Comparison of ENCODE assay signal across 8 cellular contexts in the genomic region with DNA sequence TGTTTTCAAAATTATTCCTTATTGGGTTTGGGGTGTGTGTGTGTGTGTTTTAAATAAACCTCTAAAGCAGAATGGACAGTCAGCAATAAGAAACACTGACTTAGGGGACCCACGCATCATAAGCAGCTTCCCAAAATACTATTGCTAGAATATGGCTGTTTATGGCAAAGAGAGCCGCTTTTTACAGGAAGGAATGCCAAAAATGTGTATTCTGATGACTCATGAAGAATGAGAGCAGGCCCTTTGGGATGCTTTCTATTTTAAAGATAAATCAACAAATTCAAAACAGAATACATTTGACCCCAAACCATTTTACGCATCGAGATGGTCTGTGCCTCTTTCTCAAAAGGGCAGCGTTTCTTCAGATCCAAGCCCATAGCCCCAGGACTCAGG. TPM values are rescaled to one million over a fixed set of nuclear protein-coding genes. Genes with fewer than 3 reads are reported as not detected.
A peak's percentile ranks its signal among the peaks of the same experiment; 100 is the strongest.
DNase-seq lines count a peak whose midpoint lies in the region; ATAC-seq and TF ChIP-seq lines count a peak whose summit lies in the region.
"Had no signal": no experiment of that assay in that cellular context is flagged by ENCODE, and none has a peak within 500 bp of the region (broad histone marks: within the 10 kb centered on the region; RNA-seq: fewer than 3 reads in every experiment).

No MANE protein-coding gene starts in this region.

- DNase-seq in IMR-90 (peak; percentile 83), right lobe of liver (peak in 1 of 3 donors; percentile 14), type B pancreatic cell (ENCODE audit: extremely low spot score, unreplicated experiment) (no peak), NCI-H345 (lab: John Stamatoyannopoulos, UW) (no peak), NCI-H2081 (lab: John Stamatoyannopoulos, UW) (no peak), NCI-H128 (lab: John Stamatoyannopoulos, UW; ENCODE audit: unreplicated experiment) (no peak)
- DNase-seq: erythroblast had no signal

- no CpG with 5 or more reads among the region's 5 CpGs for WGBS in IMR-90 (ENCODE audit: extremely low coverage in 2 of 2, insufficient read length in 1 of 2), 2 experiments
- WGBS in right lobe of liver (ENCODE audit: insufficient coverage, low coverage, low lambda C conversion rate, missing lambda C conversion rate), result 78% methylated on average over 5 of the region's 5 CpGs

- H3K4me3 ChIP-seq in IMR-90 (ENCODE audit: insufficient read depth, low read depth, low read length) (no peak overlapping the region), right lobe of liver (no peak overlapping the region)

- H3K9ac ChIP-seq in IMR-90 (ENCODE audit: low read depth, low read length), result peak overlapping the region; percentile 44

- peak overlapping the region; percentile 89 for H2AK5ac ChIP-seq in IMR-90 (ENCODE audit: low read depth, low read length)

- H2BK5ac ChIP-seq in IMR-90 (ENCODE audit: low read depth, low read length, poor library complexity, severe bottlenecking), result peak overlapping the region; percentile 97

- H3K27me3 Mint-ChIP-seq in brain, result no peaks in the 10 kb centered on the region
- no peaks in the 10 kb centered on the region for H3K27me3 Mint-ChIP-seq in type B pancreatic cell

- peaks cover 60 to 79% of the 10 kb centered on the region in 2 experiments for H3K79me1 ChIP-seq in IMR-90 (ENCODE audit: low read depth in 1 of 2, low read length in 2 of 2)

- peak overlapping the region; percentile 94 for H3K56ac ChIP-seq in IMR-90 (ENCODE audit: extremely low read depth, insufficient read depth, low read length)

- dilution Hi-C loops in IMR-90 (cut with HindIII; ENCODE audit: low sequenced_read_pairs, unreplicated experiment), result no loop called here

- H3K4me3 Mint-ChIP-seq in brain (peak overlapping the region in 2 of 5 experiments; percentile 19 to 34), type B pancreatic cell (no peak overlapping the region)

- H4K5ac ChIP-seq in IMR-90 (ENCODE audit: low read depth, low read length), result peak overlapping the region; percentile 97

- H3K9me3 Mint-ChIP-seq in brain (peaks cover 0 to 3% (median 2%) of the 10 kb centered on the region in 5 experiments), type B pancreatic cell (no peaks in the 10 kb centered on the region)

- peak overlapping the region in 4 of 5 experiments; percentile 57 to 83 (median 78) for H3K27ac Mint-ChIP-seq in brain
- peak overlapping the region; percentile 77 for H3K27ac Mint-ChIP-seq in type B pancreatic cell

- H3K23ac ChIP-seq in IMR-90 (ENCODE audit: low read depth, low read length), result peak overlapping the region; percentile 95; the same call in 1 of the 2 replicates

- TF ChIP-seq POLR2A in IMR-90 (IDR thresholded peaks at IDR 0.05; ENCODE audit: low read depth, low read length) (0 out of 2 replicates have a peak, but pooled peaks have one; percentile 37), right lobe of liver (IDR thresholded peaks at IDR 0.05) (no peak)

- H4K8ac ChIP-seq in IMR-90 (ENCODE audit: low read depth in 2 of 2, low read length in 2 of 2), result peak overlapping the region; percentile 93

- TF ChIP-seq RAD21 in IMR-90 (IDR thresholded peaks at IDR 0.05; ENCODE audit: low read length), result no peak

- peak overlapping the region; percentile 97 for H3K14ac ChIP-seq in IMR-90 (replicated peaks; ENCODE audit: low read depth, low read length)

- peak overlapping the region; percentile 98 for H2BK120ac ChIP-seq in IMR-90 (ENCODE audit: low read depth, low read length)

- CTCF ChIA-PET in IMR-90 (lab: Yijun Ruan, JAX), result interaction anchor here (0.8 kb wide), 1 partner anchor 40 kb away, joined by 5 read pairs; no protein-coding TSS in a partner anchor

- ATAC-seq in IMR-90 (ENCODE audit: low read depth), result peak; percentile 80
- ATAC-seq in right lobe of liver, result no peak

- H3K4me2 ChIP-seq in IMR-90 (ENCODE audit: low read depth, low read length), result peak overlapping the region; percentile 73

- H3K36me3 Mint-ChIP-seq in brain (peaks cover 56% of the 10 kb centered on the region), type B pancreatic cell (peaks cover 22% of the 10 kb centered on the region)

- peak overlapping the region; percentile 91 for H3K4ac ChIP-seq in IMR-90 (ENCODE audit: low read depth, low read length)

- peaks cover 30% of the 10 kb centered on the region for H3K36me3 ChIP-seq in IMR-90 (ENCODE audit: control insufficient read depth, insufficient read depth, low read length)
- no peaks in the 10 kb centered on the region for H3K36me3 ChIP-seq in right lobe of liver

- H3K18ac ChIP-seq in IMR-90 (ENCODE audit: low read depth, low read length), result peak overlapping the region; percentile 88

- no peak overlapping the region for H2AFZ ChIP-seq in IMR-90 (replicated peaks; ENCODE audit: low read length, poor library complexity)

- H2BK20ac ChIP-seq in IMR-90 (ENCODE audit: low read depth, low read length), result peak overlapping the region; percentile 92

- H2BK15ac ChIP-seq in IMR-90 (ENCODE audit: low read depth, low read length), result peak overlapping the region; percentile 94; the same call in 2 of the 3 replicates

- H4K20me1 ChIP-seq in IMR-90 (ENCODE audit: insufficient read depth, low read length), result no peaks in the 10 kb centered on the region

- peaks cover 29% of the 10 kb centered on the region for H3K4me1 ChIP-seq in IMR-90 (ENCODE audit: control insufficient read depth, insufficient read depth, low read length)
- H3K4me1 ChIP-seq in right lobe of liver, result peaks cover 0 to 33% (median 0%) of the 10 kb centered on the region in 4 donors

- H3K27me3 ChIP-seq in IMR-90 (ENCODE audit: control insufficient read depth, insufficient read depth, low read length), result no peaks in the 10 kb centered on the region
- no peaks in the 10 kb centered on the region for H3K27me3 ChIP-seq in right lobe of liver

- H3K9me3 ChIP-seq in IMR-90 (ENCODE audit: control insufficient read depth, insufficient read depth, low read length) (no peaks in the 10 kb centered on the region), right lobe of liver (no peaks in the 10 kb centered on the region)

- TF ChIP-seq CTCF in IMR-90 (conservative IDR thresholded peaks at IDR 0.05; ENCODE audit: low read depth, low read length) (no peak), brain (conservative IDR thresholded peaks at IDR 0.05) (no peak), right lobe of liver (IDR thresholded peaks at IDR 0.05) (no peak), type B pancreatic cell (conservative IDR thresholded peaks at IDR 0.05) (no peak)

- intact Hi-C loops in IMR-90 (cut with micrococcal nuclease), result loop anchor here (1.0 to 10.0 kb wide), 4 partner anchors 10 to 157 kb away; no protein-coding TSS in a partner anchor
- intact Hi-C loops in right lobe of liver (cut with DNase I), result no loop called here

- in situ Hi-C loops in IMR-90 (cut with MboI; ENCODE audit: low sequenced_read_pairs), result no loop called here

- H3K4me1 Mint-ChIP-seq in brain, result peaks cover 34% of the 10 kb centered on the region
- H3K4me1 Mint-ChIP-seq in type B pancreatic cell (ENCODE audit: unreplicated experiment), result peaks cover 21% of the 10 kb centered on the region

- peaks cover 49% of the 10 kb centered on the region for H3K9me1 ChIP-seq in IMR-90 (ENCODE audit: insufficient read depth, low read length)

- BruUV-seq in IMR-90 (replicated peaks; lab: Mats Ljungman, UMichigan), result no TSS peak

- H3K27ac ChIP-seq in IMR-90 (ENCODE audit: insufficient read depth, low read length), result peak overlapping the region; percentile 97
- H3K27ac ChIP-seq in right lobe of liver, result peak overlapping the region; percentile 3 to 59 (median 24)

- H2AK9ac ChIP-seq in IMR-90 (replicated peaks; ENCODE audit: low read depth, low read length, poor library complexity), result peak overlapping the region; percentile 81

- POLR2A ChIA-PET in IMR-90 (lab: Charles Lee; ENCODE audit: unreplicated experiment), result interaction anchor here (0.7 kb wide), 1 partner anchor 15 kb away, joined by 5 read pairs; no protein-coding TSS in a partner anchor

- H4K91ac ChIP-seq in IMR-90 (ENCODE audit: insufficient read depth, low read depth, low read length), result peak overlapping the region; percentile 97

TF ChIP-seq in IMR-90, 13 proteins besides CTCF, POLR2A, EP300 and RAD21:
- TF ChIP-seq MAFK (IDR thresholded peaks at IDR 0.05; ENCODE audit: low read depth, low read length), result peak; percentile 90
- no peak for TF ChIP-seq RFX5 (IDR thresholded peaks at IDR 0.05; ENCODE audit: low read depth, low read length)
- no peak for TF ChIP-seq NFE2L2 (IDR thresholded peaks at IDR 0.05; ENCODE audit: low read depth, low read length)
- TF ChIP-seq FOS (IDR thresholded peaks at IDR 0.05; ENCODE audit: low read depth, low read length), result peak; percentile 82

RNA-seq across cellular contexts. Expression of gene ARHGAP17, which starts 37.5 kb away (rescaled TPM):
- total RNA-seq in IMR-90 (2012; rRNA removed) (27.6 and 29.4 TPM in 2 replicates), right lobe of liver (10 to 100 TPM; 20.9 to 33.9 (median 26.3) TPM), type B pancreatic cell (ENCODE audit: low replicate concordance) (72.6 and 88.0 TPM in 2 replicates)
- polyA plus RNA-seq in IMR-90 (2012; rRNA removed) (60.1 and 65.0 TPM in 2 replicates), brain (ENCODE audit: insufficient read depth, low read depth, low replicate concordance) (37.2 TPM)
- polyA plus RNA-seq in IMR-90 (2012; cell fraction: cytosol; rRNA removed), result 40.0 and 40.7 TPM in 2 replicates
- 81.6 and 132 TPM in 2 replicates for polyA plus RNA-seq in IMR-90 (2012; cell fraction: nucleus; rRNA removed; ENCODE audit: low replicate concordance)
